9 cellular contexts compared by ENCODE assay signal in the genomic region with DNA sequence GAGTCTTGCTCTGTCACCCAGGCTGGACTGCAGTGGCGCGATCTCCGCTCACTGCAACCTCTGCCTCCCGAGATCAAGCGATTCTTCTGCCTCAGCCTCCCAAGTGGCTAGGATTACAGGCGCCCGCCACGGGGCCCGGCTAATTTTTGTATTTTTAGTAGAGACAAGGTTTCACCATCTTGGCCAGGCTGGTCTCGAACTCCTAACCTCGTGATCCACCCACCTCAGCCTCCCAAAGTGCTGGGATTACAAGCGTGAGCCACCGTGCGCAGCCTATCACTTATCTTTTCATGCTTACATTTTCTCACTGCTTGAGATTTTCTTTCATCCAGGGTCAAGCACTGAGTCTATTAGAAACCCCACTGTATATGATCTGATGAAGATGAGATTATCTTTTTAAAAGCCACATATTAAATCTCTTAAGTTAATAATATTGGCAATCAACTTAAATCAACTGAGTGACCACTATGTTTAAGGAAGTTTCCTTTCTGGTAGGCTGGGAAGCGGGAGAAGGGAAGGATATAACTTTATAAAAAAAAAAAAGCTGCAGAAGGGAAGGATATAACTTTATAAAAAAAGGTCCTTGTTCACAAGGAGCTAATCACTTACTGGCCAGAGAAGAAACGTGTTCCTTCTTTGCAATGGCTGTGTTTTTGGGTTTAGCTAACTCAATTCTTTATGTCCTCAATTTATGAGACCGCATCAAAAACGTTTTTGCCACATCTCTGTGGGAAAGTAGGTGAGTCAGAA. TPM values are rescaled to one million over a fixed set of nuclear protein-coding genes. Genes with fewer than 3 reads are reported as not detected.
A peak's percentile ranks its signal among the peaks of the same experiment; 100 is the strongest.
DNase-seq lines count a peak whose midpoint lies in the region; ATAC-seq and TF ChIP-seq lines count a peak whose summit lies in the region.
"Had no signal": no experiment of that assay in that cellular context is flagged by ENCODE, and none has a peak within 500 bp of the region (broad histone marks: within the 10 kb centered on the region; RNA-seq: fewer than 3 reads in every experiment).

No MANE protein-coding gene starts in this region.

- no peaks in the 10 kb centered on the region for H3K27me3 Mint-ChIP-seq in activated T-helper 2 cell treated with anti-CD3 and anti-CD28 coated beads, Interferon-gamma antibody, Interleukin-2, Interleukin-4, amounts not matched to agents 10 μg/mL and 5 μg/mL and 100 μg/mL, durations not matched to agents 14 hours and 24 hours and 36 hours (ENCODE audit: low read depth)

- DNase-seq in heart left ventricle (no peak), left ventricle myocardium superior (no peak), lower lobe of right lung (no peak), ureter (ENCODE audit: low spot score) (peak; percentile 35), NCI-H2196 (lab: John Stamatoyannopoulos, UW; ENCODE audit: unreplicated experiment) (no peak), OCI-M2 (lab: John Stamatoyannopoulos, UW; ENCODE audit: unreplicated experiment) (no peak), AG08395 (ENCODE audit: low spot score) (no peak)
- no peak for DNase-seq in activated T-helper 2 cell treated with anti-CD3 and anti-CD28 coated beads, Interferon-gamma antibody, Interleukin-2, Interleukin-4, amounts not matched to agents 10 μg/mL and 5 μg/mL and 100 μg/mL, durations not matched to agents 14 hours and 24 hours and 36 hours (ENCODE audit: low spot score)
- DNase-seq: NCI-H1048 had no signal

- TF ChIP-seq POLR2A in heart left ventricle (IDR thresholded peaks at IDR 0.05): no peak

- H3K9me3 Mint-ChIP-seq in activated T-helper 2 cell treated with anti-CD3 and anti-CD28 coated beads, Interferon-gamma antibody, Interleukin-2, Interleukin-4, amounts not matched to agents 10 μg/mL and 5 μg/mL and 100 μg/mL, durations not matched to agents 14 hours and 24 hours and 36 hours: no peaks in the 10 kb centered on the region

- peaks cover 0 to 35% (median 8%) of the 10 kb centered on the region in 12 donors for H3K4me1 ChIP-seq in heart left ventricle
- peaks cover 29% of the 10 kb centered on the region for H3K4me1 ChIP-seq in lower lobe of right lung

- H3K9me3 ChIP-seq in heart left ventricle (peaks cover 0 to 5% (median 0%) of the 10 kb centered on the region in 12 donors), lower lobe of right lung (no peaks in the 10 kb centered on the region)

- peaks cover 17% of the 10 kb centered on the region for H3K4me1 Mint-ChIP-seq in activated T-helper 2 cell treated with anti-CD3 and anti-CD28 coated beads, Interferon-gamma antibody, Interleukin-2, Interleukin-4, amounts not matched to agents 10 μg/mL and 5 μg/mL and 100 μg/mL, durations not matched to agents 14 hours and 24 hours and 36 hours (ENCODE audit: low read depth)

- no peak for ATAC-seq in heart left ventricle
- no peak for ATAC-seq in left ventricle myocardium superior
- no peak for ATAC-seq in lower lobe of right lung

- peaks cover 0 to 29% (median 20%) of the 10 kb centered on the region in 9 donors for H3K36me3 ChIP-seq in heart left ventricle
- peaks cover 25% of the 10 kb centered on the region for H3K36me3 ChIP-seq in lower lobe of right lung

- intact Hi-C loops in heart left ventricle (cut with DNase I): loop anchor here in 7 of 10 donors (1.0 to 10.0 kb wide), 4 partner anchors 59 to 472 kb away; a partner anchor contains a TSS
- intact Hi-C loops in left ventricle myocardium superior (cut with micrococcal nuclease): no loop called here
- intact Hi-C loops in activated T-helper 2 cell treated with anti-CD3 and anti-CD28 coated beads, Interferon-gamma antibody, Interleukin-2, Interleukin-4, amounts not matched to agents 10 μg/mL and 5 μg/mL and 100 μg/mL, durations not matched to agents 14 hours and 24 hours and 36 hours (cut with micrococcal nuclease): loop anchor here (1.0 to 10.0 kb wide), 5 partner anchors 119 to 1436 kb away; a partner anchor contains a TSS
- intact Hi-C loops in lower lobe of right lung (cut with DNase I): no loop called here

- H3K27me3 ChIP-seq in heart left ventricle: no peaks in the 10 kb centered on the region
- no peaks in the 10 kb centered on the region for H3K27me3 ChIP-seq in lower lobe of right lung (ENCODE audit: low read depth)

- H3K4me3 ChIP-seq in heart left ventricle: peak overlapping the region in 8 of 12 donors; percentile 71 to 98 (median 92)
- H3K4me3 ChIP-seq in lower lobe of right lung: peak overlapping the region; percentile 94

- peak overlapping the region in 11 of 12 donors; percentile 92 to 100 (median 97) for H3K27ac ChIP-seq in heart left ventricle
- H3K27ac ChIP-seq in lower lobe of right lung: peak overlapping the region; percentile 99

- peak overlapping the region; percentile 93 for H3K4me3 Mint-ChIP-seq in activated T-helper 2 cell treated with anti-CD3 and anti-CD28 coated beads, Interferon-gamma antibody, Interleukin-2, Interleukin-4, amounts not matched to agents 10 μg/mL and 5 μg/mL and 100 μg/mL, durations not matched to agents 14 hours and 24 hours and 36 hours (ENCODE audit: low read depth)

- H3K27ac Mint-ChIP-seq in activated T-helper 2 cell treated with anti-CD3 and anti-CD28 coated beads, Interferon-gamma antibody, Interleukin-2, Interleukin-4, amounts not matched to agents 10 μg/mL and 5 μg/mL and 100 μg/mL, durations not matched to agents 14 hours and 24 hours and 36 hours: peak overlapping the region; percentile 96

- H3K36me3 Mint-ChIP-seq in activated T-helper 2 cell treated with anti-CD3 and anti-CD28 coated beads, Interferon-gamma antibody, Interleukin-2, Interleukin-4, amounts not matched to agents 10 μg/mL and 5 μg/mL and 100 μg/mL, durations not matched to agents 14 hours and 24 hours and 36 hours (ENCODE audit: low read depth): peaks cover 32% of the 10 kb centered on the region

- WGBS in heart left ventricle, 4 donors: 87 to 89% (median 89%) methylated on average over 18 of the region's 18 CpGs

- TF ChIP-seq CTCF in heart left ventricle (IDR thresholded peaks at IDR 0.05): no peak
- TF ChIP-seq CTCF in lower lobe of right lung (IDR thresholded peaks at IDR 0.05): no peak

RNA-seq across cellular contexts. Expression of a gene that starts 1.3 kb away (rescaled TPM):
- total RNA-seq in heart left ventricle: 10 to 100 TPM; 41.0 to 78.8 (median 50.9) TPM
- 10 to 100 TPM; 16.2 to 46.9 TPM for polyA plus RNA-seq in heart left ventricle
- 37.6 TPM for total RNA-seq in left ventricle myocardium superior
- total RNA-seq in activated T-helper 2 cell treated with anti-CD3 and anti-CD28 coated beads, Interferon-gamma antibody, Interleukin-2, Interleukin-4, amounts not matched to agents 10 μg/mL and 5 μg/mL and 100 μg/mL, durations not matched to agents 14 hours and 24 hours and 36 hours: 180 and 194 TPM in 2 replicates
- total RNA-seq in lower lobe of right lung: 136 TPM
- 140 TPM for total RNA-seq in ureter

Comparison
In these comparisons a context has a peak if more than half of its experiments do, and no peak if none do; other contexts are left out.
1. intact Hi-C loops: an anchor here in heart left ventricle (1.0 to 10.0 kb wide) and activated T-helper 2 cell treated with anti-CD3 and anti-CD28 coated beads, Interferon-gamma antibody, Interleukin-2, Interleukin-4, amounts not matched to agents 10 μg/mL and 5 μg/mL and 100 μg/mL, durations not matched to agents 14 hours and 24 hours and 36 hours (1.0 to 10.0 kb wide); none called in left ventricle myocardium superior and lower lobe of right lung.